In the genomic region with DNA sequence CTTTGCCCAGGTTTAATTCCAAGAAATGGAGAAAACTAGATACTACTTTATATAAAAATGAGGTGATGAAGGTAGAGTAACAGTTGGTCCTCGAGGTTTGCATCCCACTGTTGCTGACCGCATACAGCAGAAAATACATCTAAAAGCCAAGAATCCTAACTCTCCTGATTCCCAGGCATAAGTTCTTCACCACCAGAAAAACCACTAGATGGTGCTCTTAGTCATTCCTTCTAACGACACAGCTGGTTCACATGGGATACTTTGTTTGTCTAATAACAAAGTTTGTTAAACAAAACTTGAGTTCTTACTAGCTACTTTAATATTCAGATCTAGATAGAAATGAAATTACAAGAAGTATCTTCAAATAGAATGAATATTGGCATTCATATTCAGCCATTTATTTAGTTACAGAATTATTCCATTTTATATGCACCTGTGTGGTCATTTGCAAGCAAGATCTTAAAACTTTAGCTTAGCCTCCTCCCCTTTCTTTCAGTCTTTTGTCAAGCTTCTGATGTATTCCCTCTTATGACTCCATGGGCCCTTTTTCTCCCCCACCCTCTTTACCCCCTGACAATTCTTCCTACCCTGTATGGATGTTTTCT, we compare ENCODE assay signal across 8 cellular contexts. TPM values are rescaled to one million over a fixed set of nuclear protein-coding genes. Genes with fewer than 3 reads are reported as not detected.
DNase-seq lines count a peak whose midpoint lies in the region; ATAC-seq, FAIRE-seq and TF ChIP-seq lines count a peak whose summit lies in the region.

No MANE protein-coding gene starts in this region.

- no TSS peak for BruUV-seq in A673 (replicated peaks; lab: Mats Ljungman, UMichigan)
- no TSS peak for BruUV-seq in PC-3 (replicated peaks; lab: Mats Ljungman, UMichigan)

- H4K20me1 ChIP-seq in PC-3 (ENCODE audit: low read length) = no peaks in the 10 kb centered on the region

- H3K4me1 ChIP-seq in A673 (ENCODE audit: insufficient read depth, low read length, poor library complexity, severe bottlenecking) (no peaks in the 10 kb centered on the region), PC-3 (ENCODE audit: insufficient read depth, low read length) (no peaks in the 10 kb centered on the region), suprapubic skin (no peaks in the 10 kb centered on the region)

- H3K9ac ChIP-seq in PC-3 (ENCODE audit: low read length) = no peak overlapping the region

- TF ChIP-seq CTCF in A673 (conservative IDR thresholded peaks at IDR 0.05; ENCODE audit: low read depth, low read length) (peak; percentile 72), PC-3 (conservative IDR thresholded peaks at IDR 0.05; ENCODE audit: low read depth, low read length) (peak; percentile 82), suprapubic skin (IDR thresholded peaks at IDR 0.05) (peak in 1 of 2 donors; percentile 33)

- no peak overlapping the region for H3K4me2 ChIP-seq in PC-3 (ENCODE audit: low read length)

- no peaks in the 10 kb centered on the region for H3F3A ChIP-seq in PC-3 (ENCODE audit: low read length, unreplicated experiment)

- intact Hi-C loops in A673 (cut with micrococcal nuclease; ENCODE audit: unreplicated experiment) (no loop called here), PC-3 (cut with micrococcal nuclease) (loop anchor here (1.0 kb wide), 1 partner anchor 33 kb away; no protein-coding TSS in a partner anchor)

- H3K27me3 ChIP-seq in A673 (replicated peaks; ENCODE audit: insufficient read depth, low read depth, low read length, poor library complexity) (no peaks in the 10 kb centered on the region), PC-3 (ENCODE audit: low read length) (no peaks in the 10 kb centered on the region), suprapubic skin (no peaks in the 10 kb centered on the region)

- peak; percentile 17 for FAIRE-seq in GM12892 (lab: Jason Lieb, UNC)

- no peak for TF ChIP-seq EP300 in suprapubic skin (IDR thresholded peaks at IDR 0.05)

- ATAC-seq in PC-3 (peak; percentile 77), HG02610 (IDR thresholded peaks at IDR 0.05; ENCODE audit: unreplicated experiment) (no peak)

- no peaks in the 10 kb centered on the region for H3K9me3 ChIP-seq in A673 (ENCODE audit: low read depth, low read length, poor library complexity, severe bottlenecking)
- no peaks in the 10 kb centered on the region for H3K9me3 ChIP-seq in PC-3 (ENCODE audit: low read length)
- no peaks in the 10 kb centered on the region for H3K9me3 ChIP-seq in suprapubic skin

- DNase-seq in A673 (ENCODE audit: low spot score) (peak; percentile 62), GM12892 (ENCODE audit: insufficient read length) (no peak), PC-3 (peak; percentile 68), fibroblast of gingiva (ENCODE audit: low read depth) (peak; percentile 46), retina (peak; percentile 21), suprapubic skin (ENCODE audit: low spot score in 2 of 2) (no peak), GOT3 (lab: John Stamatoyannopoulos, UW) (no peak)

- no peak overlapping the region for H2AFZ ChIP-seq in PC-3 (ENCODE audit: low read length)

- no peak overlapping the region for H3K4me3 ChIP-seq in A673 (ENCODE audit: low read depth, low read length, poor library complexity, severe bottlenecking)
- H3K4me3 ChIP-seq in PC-3 (ENCODE audit: low read length) = no peak overlapping the region
- H3K4me3 ChIP-seq in suprapubic skin = no peak overlapping the region

- CTCF ChIA-PET in A673 (lab: Charles Lee) = interaction anchor here (0.5 to 1.3 kb wide), 8 partner anchors 29 to 281 kb away, joined by 3 to 10 read pairs (median 3); no protein-coding TSS in a partner anchor
- CTCF ChIA-PET in PC-3 (lab: Charles Lee) = interaction anchor here (0.6 to 0.9 kb wide), 3 partner anchors 12 to 259 kb away, joined by 3 to 5 read pairs (median 3); no protein-coding TSS in a partner anchor

- H3K27ac ChIP-seq in A673 (ENCODE audit: low read depth, low read length, poor library complexity, severe bottlenecking) (no peak overlapping the region), PC-3 (ENCODE audit: low read length) (no peak overlapping the region), suprapubic skin (no peak overlapping the region)

- H3K9me2 ChIP-seq in PC-3 (replicated peaks; ENCODE audit: low read length) = no peaks in the 10 kb centered on the region

- H3K79me2 ChIP-seq in PC-3 (ENCODE audit: low read length) = no peaks in the 10 kb centered on the region

- POLR2A ChIA-PET in A673 (lab: Charles Lee; ENCODE audit: low non-redundant PET) = interaction anchor here (0.7 kb wide), 1 partner anchor 70 kb away, joined by 10 read pairs; no protein-coding TSS in a partner anchor
- POLR2A ChIA-PET in PC-3 (lab: Charles Lee; ENCODE audit: unreplicated experiment) = no interaction called here

- H3K36me3 ChIP-seq in A673 (ENCODE audit: insufficient read depth, low read length, poor library complexity, severe bottlenecking) = no peaks in the 10 kb centered on the region
- H3K36me3 ChIP-seq in PC-3 (ENCODE audit: low read depth, low read length) = no peaks in the 10 kb centered on the region
- no peaks in the 10 kb centered on the region for H3K36me3 ChIP-seq in suprapubic skin

- WGBS in suprapubic skin = 9% methylated on average over 3 of the region's 3 CpGs

- TF ChIP-seq POLR2A in GM12892 (IDR thresholded peaks at IDR 0.05; ENCODE audit: low read depth, low read length) (no peak), suprapubic skin (IDR thresholded peaks at IDR 0.05) (no peak)

RNA-seq across cellular contexts. Expression of a gene that starts 54.1 kb away (rescaled TPM):
- 0.13 and 0.20 TPM in 2 replicates for total RNA-seq in A673 (2021)
- polyA plus RNA-seq in GM12892 (2012; ENCODE audit: missing spikeins) = not detected
- 0.17 TPM in 1 of 2 replicates, not detected in the other for total RNA-seq in PC-3 (2014; rRNA removed)
- under 1 TPM in 1 of 4 donors, not detected in 3; 0.21 TPM for total RNA-seq in suprapubic skin

Comparison
In these comparisons a context has a peak if more than half of its experiments do, and no peak if none do; other contexts are left out.
1. DNase-seq: peak in A673 (single experiment), PC-3 (single experiment), fibroblast of gingiva (single experiment) and retina (single experiment); none in GM12892 (single experiment), suprapubic skin (0 of 2) and GOT3 (single experiment).